In genomic region chr2:235160281-235160805, GRCh38 we compare ENCODE assay signal across 21 cellular contexts.
DNase-seq lines count a peak whose midpoint lies in the region; ATAC-seq, FAIRE-seq and TF ChIP-seq lines count a peak whose summit lies in the region.
"Had no signal": no experiment of that assay in that cellular context is flagged by ENCODE, and none has a peak within 500 bp of the region (broad histone marks: within the 10 kb centered on the region; RNA-seq: fewer than 3 reads in every experiment).

No MANE protein-coding gene starts in this region.

- no peak overlapping the region for H3K4ac ChIP-seq in IMR-90 (ENCODE audit: low read depth, low read length)

- no peak overlapping the region for H3K18ac ChIP-seq in IMR-90 (ENCODE audit: low read depth, low read length)

- DNase-seq in EL: peak; percentile 45
- DNase-seq in IMR-90: no peak
- peak; percentile 44 for DNase-seq in fibroblast of gingiva (ENCODE audit: low read depth)
- peak; percentile 71 for DNase-seq in urothelium cell line (ENCODE audit: low spot score)
- no peak for DNase-seq in hepatic stellate cell (ENCODE audit: low spot score)
- no peak for DNase-seq in spleen
- DNase-seq: CD4-positive, alpha-beta T cell; NCI-H1092 treated with DMSO at 0.1 percent for 48 hours; NCI-H2081; NCI-H2171 treated with DMSO at 0.1 percent for 48 hours; NCI-H446; NCI-H526 treated with DMSO at 0.1 percent for 48 hours; OCI-M1; SIG-M5; T-cell had no signal

- no peak for FAIRE-seq in urothelium cell line (lab: Jason Lieb, UNC)
- FAIRE-seq: G401.6, GM12878, K562 had no signal

- H2AK5ac ChIP-seq in IMR-90 (ENCODE audit: low read depth, low read length): no peak overlapping the region

- BruUV-seq in IMR-90 (replicated peaks; lab: Mats Ljungman, UMichigan): no TSS peak

- peaks cover 4% of the 10 kb centered on the region; the same call in 1 of the 2 replicates for H3K9me3 ChIP-seq in IMR-90 (ENCODE audit: control insufficient read depth, insufficient read depth, low read length)
- H3K9me3 ChIP-seq in spleen: no peaks in the 10 kb centered on the region

- no peak overlapping the region for H2BK15ac ChIP-seq in IMR-90 (ENCODE audit: low read depth, low read length)

- in situ Hi-C loops in IMR-90 (cut with MboI; ENCODE audit: low sequenced_read_pairs): no loop called here

- H3K4me1 ChIP-seq in IMR-90 (ENCODE audit: control insufficient read depth, insufficient read depth, low read length): no peaks in the 10 kb centered on the region
- H3K4me1 ChIP-seq in spleen: no peaks in the 10 kb centered on the region

- H4K91ac ChIP-seq in IMR-90 (ENCODE audit: insufficient read depth, low read depth, low read length): no peak overlapping the region

- peak overlapping the region; percentile 10 for H2AFZ ChIP-seq in IMR-90 (replicated peaks; ENCODE audit: low read length, poor library complexity)

- H3K9me1 ChIP-seq in IMR-90 (ENCODE audit: insufficient read depth, low read length): no peaks in the 10 kb centered on the region

- WGBS in IMR-90 (ENCODE audit: extremely low coverage in 2 of 2, insufficient read length in 1 of 2), 2 experiments: 17% methylated on average over 3 of the region's 7 CpGs; no CpG with 5 or more reads in 1 of the 2 experiments
- 68 to 82% (median 78%) methylated on average over 7 of the region's 7 CpGs for whole genome bisulfite sequencing in spleen, 5 donors

- no peak for TF ChIP-seq RAD21 in IMR-90 (IDR thresholded peaks at IDR 0.05; ENCODE audit: low read length)

- no peak overlapping the region for H3K9ac ChIP-seq in IMR-90 (ENCODE audit: low read depth, low read length)

- no peak overlapping the region for H4K8ac ChIP-seq in IMR-90 (ENCODE audit: low read depth in 2 of 2, low read length in 2 of 2)

- H2BK20ac ChIP-seq in IMR-90 (ENCODE audit: low read depth, low read length): no peak overlapping the region

- H4K20me1 ChIP-seq in IMR-90 (ENCODE audit: insufficient read depth, low read length): no peaks in the 10 kb centered on the region

- intact Hi-C loops in IMR-90 (cut with micrococcal nuclease) (no loop called here), spleen (cut with DNase I; ENCODE audit: low total_unique reads) (no loop called here)

- no peak overlapping the region for H3K14ac ChIP-seq in IMR-90 (replicated peaks; ENCODE audit: low read depth, low read length)

- no peak overlapping the region for H2BK120ac ChIP-seq in IMR-90 (ENCODE audit: low read depth, low read length)

- H3K27me3 ChIP-seq in IMR-90 (ENCODE audit: control insufficient read depth, insufficient read depth, low read length) (peaks cover 43% of the 10 kb centered on the region), spleen (replicated peaks in 1 of 7) (peaks cover 0 to 31% (median 0%) of the 10 kb centered on the region in 7 donors)

- CTCF ChIA-PET in IMR-90 (lab: Yijun Ruan, JAX): interaction anchor here (1.3 kb wide), 1 partner anchor 13 kb away, joined by 3 read pairs; no protein-coding TSS in a partner anchor

- no peak overlapping the region for H2AK9ac ChIP-seq in IMR-90 (replicated peaks; ENCODE audit: low read depth, low read length, poor library complexity)

- no peak for ATAC-seq in IMR-90 (ENCODE audit: low read depth)
- no peak for ATAC-seq in GM21360 (IDR thresholded peaks at IDR 0.05; ENCODE audit: unreplicated experiment)
- ATAC-seq: GM12878, K562, SK-N-SH treated with all-trans-retinoic acid at 6 μM for 48 hours, T-cell had no signal

- TF ChIP-seq POLR2A in IMR-90 (IDR thresholded peaks at IDR 0.05; ENCODE audit: low read depth, low read length): no peak
- no peak for TF ChIP-seq POLR2A in spleen (IDR thresholded peaks at IDR 0.05)

- H3K79me1 ChIP-seq in IMR-90 (ENCODE audit: low read depth in 1 of 2, low read length in 2 of 2): no peaks in the 10 kb centered on the region

- dilution Hi-C loops in IMR-90 (cut with HindIII; ENCODE audit: low sequenced_read_pairs, unreplicated experiment): no loop called here

- no peak overlapping the region for H3K56ac ChIP-seq in IMR-90 (ENCODE audit: extremely low read depth, insufficient read depth, low read length)

- no peak overlapping the region for H3K4me3 ChIP-seq in IMR-90 (ENCODE audit: insufficient read depth, low read depth, low read length)
- H3K4me3 ChIP-seq in spleen: no peak overlapping the region
- H3K4me3 ChIP-seq: GM12878, K562 had no signal

- H3K27ac ChIP-seq in IMR-90 (ENCODE audit: insufficient read depth, low read length) (no peak overlapping the region), spleen (no peak overlapping the region)
- H3K27ac ChIP-seq: RWPE1 had no signal

- H3K36me3 ChIP-seq in IMR-90 (ENCODE audit: control insufficient read depth, insufficient read depth, low read length) (no peaks in the 10 kb centered on the region), spleen (no peaks in the 10 kb centered on the region)

- POLR2A ChIA-PET in IMR-90 (lab: Charles Lee; ENCODE audit: unreplicated experiment): no interaction called here

- no peak overlapping the region for H3K4me2 ChIP-seq in IMR-90 (ENCODE audit: low read depth, low read length)

- no peak overlapping the region for H3K23ac ChIP-seq in IMR-90 (ENCODE audit: low read depth, low read length)

- TF ChIP-seq CTCF in IMR-90 (conservative IDR thresholded peaks at IDR 0.05; ENCODE audit: low read depth, low read length) (no peak), spleen (IDR thresholded peaks at IDR 0.05 in 8 of 11, conservative IDR thresholded peaks at IDR 0.05 in 3 of 11) (no peak)

- H4K5ac ChIP-seq in IMR-90 (ENCODE audit: low read depth, low read length): no peak overlapping the region

- no peak overlapping the region for H2BK5ac ChIP-seq in IMR-90 (ENCODE audit: low read depth, low read length, poor library complexity, severe bottlenecking)

TF ChIP-seq in IMR-90, 13 proteins besides CTCF, POLR2A, EP300 and RAD21:
- TF ChIP-seq NFE2L2 (IDR thresholded peaks at IDR 0.05; ENCODE audit: low read depth, low read length) (no peak), MAZ (IDR thresholded peaks at IDR 0.05; ENCODE audit: borderline replicate concordance, low read depth, low read length) (no peak), USF2 (IDR thresholded peaks at IDR 0.05; ENCODE audit: low read depth, low read length) (no peak), MAFK (IDR thresholded peaks at IDR 0.05; ENCODE audit: low read depth, low read length) (no peak), FOS (IDR thresholded peaks at IDR 0.05; ENCODE audit: low read depth, low read length) (no peak)

Comparison
In these comparisons a context has a peak if more than half of its experiments do, and no peak if none do; other contexts are left out.
1. DNase-seq: peak in EL (single experiment), fibroblast of gingiva (single experiment) and urothelium cell line (single experiment); none in IMR-90 (single experiment), hepatic stellate cell (single experiment) and spleen (single experiment).